27 cellular contexts compared by ENCODE assay signal in genomic region chr1:33905241-33905640, GRCh38. TPM values are rescaled to one million over a fixed set of nuclear protein-coding genes. Genes with fewer than 3 reads are reported as not detected.
"Had no signal": no experiment of that assay in that cellular context is flagged by ENCODE, and none has a peak within 500 bp of the region (broad histone marks: within the 10 kb centered on the region; RNA-seq: fewer than 3 reads in every experiment).

No MANE protein-coding gene starts in this region.

- H3K4me3 ChIP-seq: K562 had no signal

- H3K27ac ChIP-seq: HL-60, KMS-11, RWPE1 had no signal

- H3K9me3 ChIP-seq: SK-N-SH had no signal

- ATAC-seq: K562, Panc1, PC-3 had no signal

- DNase-seq: Kasumi-1, NCI-H1092, NCI-H1105 treated with DMSO at 0.1 percent for 48 hours, NCI-H1417 treated with DMSO at 0.1 percent for 48 hours, NCI-H146, NCI-H1694 treated with DMSO at 0.1 percent for 48 hours, NCI-H1930, NCI-H2081, NCI-H2107, NCI-H2227 treated with DMSO at 0.1 percent for 48 hours, NCI-H524 treated with DMSO at 0.1 percent for 48 hours, NCI-H69, NCI-H774, PC-3, SHP77, SK-N-SH, SW 1271 had no signal

RNA-seq across cellular contexts. Expression of gene HMGB4, which starts 41.4 kb away (rescaled TPM):
- total RNA-seq: K562, MCF 10A, NCI-H460, OCI-LY7, PC-3, SK-MEL-5 had no signal
- polyA plus RNA-seq: IgD-negative memory B cell, K562, SK-N-SH had no signal
